Comparison of ENCODE assay signal across 8 cellular contexts in the genomic region with DNA sequence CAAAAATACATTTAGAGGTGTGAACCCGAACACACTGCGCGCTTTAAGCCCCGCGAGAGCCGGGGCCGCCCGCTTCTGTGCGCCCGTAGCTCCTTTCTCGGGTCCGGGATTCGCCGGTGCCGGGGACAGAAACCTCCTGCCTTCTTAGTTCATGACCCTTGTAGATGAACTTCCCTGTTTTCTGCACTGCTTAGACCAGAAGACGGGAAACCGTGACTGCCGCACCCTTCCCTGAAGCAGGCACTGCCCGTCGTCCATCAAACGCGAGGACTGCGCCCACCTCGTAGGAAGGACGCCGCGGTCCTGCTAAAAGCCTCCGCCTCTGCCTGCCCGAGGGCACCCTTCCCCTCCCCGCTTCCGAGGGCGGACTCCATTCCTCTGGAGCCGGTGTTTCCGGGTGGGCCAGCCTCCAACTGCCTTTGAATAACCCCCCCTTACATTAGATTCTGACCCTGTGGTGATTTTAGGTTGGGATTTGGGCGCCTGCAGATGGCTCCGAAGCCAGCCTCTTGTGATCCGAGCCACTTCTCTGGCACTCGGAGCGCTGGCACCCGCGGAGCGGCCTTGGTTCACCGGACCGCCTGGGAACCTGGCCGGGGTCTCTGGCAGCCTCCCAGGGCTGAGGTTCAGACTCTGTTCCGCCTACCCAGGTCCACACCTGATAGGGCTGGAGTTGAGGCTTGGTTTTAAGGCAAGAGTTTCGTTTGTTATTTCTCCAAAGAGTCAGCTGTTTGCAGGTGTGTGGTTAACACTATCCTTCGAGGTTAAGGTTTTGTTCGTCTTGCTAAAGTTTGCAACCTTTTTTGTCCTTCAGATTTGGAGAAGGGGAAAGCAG. TPM values are rescaled to one million over a fixed set of nuclear protein-coding genes. Genes with fewer than 3 reads are reported as not detected.
DNase-seq lines count a peak whose midpoint lies in the region; ATAC-seq and TF ChIP-seq lines count a peak whose summit lies in the region.

No MANE protein-coding gene starts in this region.

- H3K9ac ChIP-seq in mucosa of rectum (ENCODE audit: low read depth in 1 of 2, low read length in 2 of 2) = peak overlapping the region; percentile 72 to 93

- H3K9me3 ChIP-seq in mucosa of rectum (ENCODE audit: control insufficient read depth in 2 of 2, low read length in 2 of 2) = no peaks in the 10 kb centered on the region

- TF ChIP-seq CTCF in WI38 (IDR thresholded peaks at IDR 0.05; ENCODE audit: low read depth, low read length) (no peak), epithelial cell of proximal tubule (conservative IDR thresholded peaks at IDR 0.05; ENCODE audit: low read depth, low read length) (no peak), type B pancreatic cell (conservative IDR thresholded peaks at IDR 0.05) (no peak)

- ATAC-seq in HG03457 (IDR thresholded peaks at IDR 0.05; ENCODE audit: unreplicated experiment) (peak; percentile 2), HG02588 (IDR thresholded peaks at IDR 0.05; ENCODE audit: unreplicated experiment) (no peak), HG02678 (IDR thresholded peaks at IDR 0.05; ENCODE audit: unreplicated experiment) (no peak)

- H3K4me1 Mint-ChIP-seq in type B pancreatic cell (ENCODE audit: unreplicated experiment) = peaks cover 20% of the 10 kb centered on the region

- H3K27ac Mint-ChIP-seq in type B pancreatic cell = peak overlapping the region; percentile 94

- H3K4me3 Mint-ChIP-seq in type B pancreatic cell = peak overlapping the region; percentile 91

- no peaks in the 10 kb centered on the region for H3K27me3 ChIP-seq in mucosa of rectum (ENCODE audit: control insufficient read depth in 2 of 2, insufficient read depth in 2 of 2, low read length in 2 of 2)

- DNase-seq in epithelial cell of proximal tubule (ENCODE audit: low read depth) (no peak), type B pancreatic cell (ENCODE audit: extremely low spot score, unreplicated experiment) (no peak)

- no peaks in the 10 kb centered on the region for H3K36me3 Mint-ChIP-seq in type B pancreatic cell

- no peaks in the 10 kb centered on the region for H3K9me3 Mint-ChIP-seq in type B pancreatic cell

- H3K4me3 ChIP-seq in GM08714 (ENCODE audit: low read length) = peak overlapping the region; percentile 73
- peak overlapping the region; percentile 94 for H3K4me3 ChIP-seq in WI38 (ENCODE audit: low read depth, low read length)
- H3K4me3 ChIP-seq in epithelial cell of proximal tubule (ENCODE audit: low read depth, low read length) = peak overlapping the region; percentile 94
- peak overlapping the region; percentile 73 to 77 for H3K4me3 ChIP-seq in mucosa of rectum (ENCODE audit: low read length in 2 of 2)

- H3K36me3 ChIP-seq in mucosa of rectum (ENCODE audit: control insufficient read depth in 2 of 2, insufficient read depth in 2 of 2, low read length in 2 of 2) = no peaks in the 10 kb centered on the region

- peaks cover 34 to 62% of the 10 kb centered on the region in 2 donors for H3K4me1 ChIP-seq in mucosa of rectum (ENCODE audit: control insufficient read depth in 2 of 2, insufficient read depth in 2 of 2, low read length in 2 of 2)

- H3K27me3 Mint-ChIP-seq in type B pancreatic cell = peaks cover 25% of the 10 kb centered on the region

- H3K27ac ChIP-seq in mucosa of rectum (ENCODE audit: low read depth in 2 of 2, low read length in 2 of 2) = peak overlapping the region; percentile 92 to 95

RNA-seq across cellular contexts. Expression of a gene that starts 1.2 kb away (rescaled TPM):
- total RNA-seq in epithelial cell of proximal tubule = 311 and 421 TPM in 2 replicates
- total RNA-seq in type B pancreatic cell (ENCODE audit: low replicate concordance) = 168 and 195 TPM in 2 replicates

RNA-seq across cellular contexts. Expression of a gene that starts 46.0 kb away (rescaled TPM):
- 3.0 and 3.5 TPM in 2 replicates for total RNA-seq in epithelial cell of proximal tubule
- total RNA-seq in type B pancreatic cell (ENCODE audit: low replicate concordance) = 0.36 and 0.80 TPM in 2 replicates

RNA-seq across cellular contexts. Expression of a gene that starts 56.9 kb away (rescaled TPM):
- total RNA-seq in epithelial cell of proximal tubule (58.7 and 86.0 TPM in 2 replicates), type B pancreatic cell (ENCODE audit: low replicate concordance) (61.0 and 81.2 TPM in 2 replicates)
